In genomic region chr11:23590909-23591308, GRCh38 we compare ENCODE assay signal across 34 cellular contexts.
"Had no signal": no experiment of that assay in that cellular context is flagged by ENCODE, and none has a peak within 500 bp of the region (broad histone marks: within the 10 kb centered on the region; RNA-seq: fewer than 3 reads in every experiment).

No MANE protein-coding gene starts in this region.

- ATAC-seq: activated CD4-positive, CD25-positive, alpha-beta regulatory T cell treated with anti-CD3 and anti-CD28 coated beads, Interleukin-2, amount 50 U/mL, for 24 hours; activated CD8-positive, alpha-beta T cell treated with anti-CD3 and anti-CD28 coated beads for 36 hours; activated naive CD8-positive, alpha-beta T cell treated with anti-CD3 and anti-CD28 coated beads, Interleukin-2, amount 50 U/mL, for 24 hours; body of pancreas; effector memory CD8-positive, alpha-beta T cell; gastrocnemius medialis; heart left ventricle; T-helper 17 cell had no signal

- H3K36me3 Mint-ChIP-seq: activated naive CD4-positive, alpha-beta T cell treated with anti-CD3 and anti-CD28 coated beads, Interleukin-2, amount 50 U/mL, for 24 hours; activated naive CD8-positive, alpha-beta T cell treated with anti-CD3 and anti-CD28 coated beads for 36 hours had no signal

- H3K4me1 ChIP-seq: adrenal gland, body of pancreas, gastrocnemius medialis, heart left ventricle had no signal

- H3K27me3 ChIP-seq: adrenal gland, body of pancreas, esophagus muscularis mucosa, gastrocnemius medialis, heart left ventricle had no signal

- DNase-seq: activated B cell treated with CpG ODN at 0.5 μM for 24 hours; activated CD4-positive, alpha-beta T cell treated with anti-CD3 and anti-CD28 coated beads for 48 hours; activated CD4-positive, alpha-beta T cell treated with anti-CD3 and anti-CD28 coated beads, Interleukin-2, amount 50 U/mL, for 1 hour; activated CD4-positive, alpha-beta T cell treated with anti-CD3 and anti-CD28 coated beads, Interleukin-2, amount 50 U/mL, for 48 hours; activated CD8-positive, alpha-beta memory T cell treated with anti-CD3 and anti-CD28 coated beads for 24 hours; activated CD8-positive, alpha-beta T cell treated with anti-CD3 and anti-CD28 coated beads for 36 hours; activated effector memory CD4-positive, alpha-beta T cell treated with anti-CD3 and anti-CD28 coated beads, Interleukin-2, amount 50 U/mL, for 16 hours; activated naive CD4-positive, alpha-beta T cell treated with anti-CD3 and anti-CD28 coated beads for 36 hours; activated naive CD8-positive, alpha-beta T cell treated with anti-CD3 and anti-CD28 coated beads for 36 hours; activated naive CD8-positive, alpha-beta T cell treated with anti-CD3 and anti-CD28 coated beads, Interleukin-2, amount 50 U/mL, for 24 hours; activated T-cell treated with anti-CD3 and anti-CD28 coated beads, Interleukin-2, amount 50 U/mL, for 1 hour; activated T-cell treated with anti-CD3 and anti-CD28 coated beads, Interleukin-2, amount 50 U/mL, for 48 hours; adrenal gland; aorta; body of pancreas; caudate nucleus; cortex of kidney; dermis blood vessel endothelial cell; effector CD4-positive, alpha-beta T cell; effector memory CD8-positive, alpha-beta T cell; erythroblast; foreskin fibroblast; gastrocnemius medialis; glutamatergic neuron; heart left ventricle; T-helper 17 cell; T1000; WERI-Rb-1 had no signal

- H3K36me3 ChIP-seq: adrenal gland, esophagus muscularis mucosa, gastrocnemius medialis, heart left ventricle, WERI-Rb-1 had no signal

- H3K27me3 Mint-ChIP-seq: activated B cell treated with CpG ODN at 0.5 μM for 24 hours; activated CD8-positive, alpha-beta T cell treated with anti-CD3 and anti-CD28 coated beads for 36 hours; activated naive CD4-positive, alpha-beta T cell treated with anti-CD3 and anti-CD28 coated beads, Interleukin-2, amount 50 U/mL, for 24 hours; activated naive CD8-positive, alpha-beta T cell treated with anti-CD3 and anti-CD28 coated beads for 36 hours; activated naive CD8-positive, alpha-beta T cell treated with anti-CD3 and anti-CD28 coated beads, Interleukin-2, amount 50 U/mL, for 24 hours; effector memory CD8-positive, alpha-beta T cell; T-helper 17 cell had no signal

- H3K4me1 Mint-ChIP-seq: activated B cell treated with CpG ODN at 0.5 μM for 24 hours; activated naive CD4-positive, alpha-beta T cell treated with anti-CD3 and anti-CD28 coated beads, Interleukin-2, amount 50 U/mL, for 24 hours; activated naive CD8-positive, alpha-beta T cell treated with anti-CD3 and anti-CD28 coated beads for 36 hours; activated naive CD8-positive, alpha-beta T cell treated with anti-CD3 and anti-CD28 coated beads, Interleukin-2, amount 50 U/mL, for 24 hours; T-helper 17 cell had no signal

- H3K9me3 Mint-ChIP-seq: activated B cell treated with CpG ODN at 0.5 μM for 24 hours; activated naive CD4-positive, alpha-beta T cell treated with anti-CD3 and anti-CD28 coated beads, Interleukin-2, amount 50 U/mL, for 24 hours; activated T-helper 1 cell treated with anti-CD3 and anti-CD28 coated beads, Interleukin-12 subunit alpha, Interleukin-12 subunit beta, Interleukin-2, Interleukin-4 antibody, amounts not matched to agents 30 ng/mL and 10 ng/mL and 1 ng/mL, durations not matched to agents 14 hours and 24 hours and 36 hours had no signal

- H3K4me3 Mint-ChIP-seq: activated B cell treated with CpG ODN at 0.5 μM for 24 hours; activated CD8-positive, alpha-beta T cell treated with anti-CD3 and anti-CD28 coated beads for 36 hours; activated naive CD4-positive, alpha-beta T cell treated with anti-CD3 and anti-CD28 coated beads for 36 hours; activated naive CD4-positive, alpha-beta T cell treated with anti-CD3 and anti-CD28 coated beads, Interleukin-2, amount 50 U/mL, for 24 hours; activated naive CD8-positive, alpha-beta T cell treated with anti-CD3 and anti-CD28 coated beads for 36 hours; activated naive CD8-positive, alpha-beta T cell treated with anti-CD3 and anti-CD28 coated beads, Interleukin-2, amount 50 U/mL, for 24 hours; activated T-helper 1 cell treated with anti-CD3 and anti-CD28 coated beads, Interleukin-12 subunit alpha, Interleukin-12 subunit beta, Interleukin-2, Interleukin-4 antibody, amounts not matched to agents 30 ng/mL and 10 ng/mL and 1 ng/mL, durations not matched to agents 14 hours and 24 hours and 36 hours; effector memory CD8-positive, alpha-beta T cell; T-helper 17 cell; T-helper 2 cell treated with Interferon-gamma antibody and Interleukin-4, amounts not matched to agents 5 μg/mL and 100 μg/mL, for 36 hours had no signal

- H3K27ac Mint-ChIP-seq: activated B cell treated with CpG ODN at 0.5 μM for 24 hours; activated CD8-positive, alpha-beta T cell treated with anti-CD3 and anti-CD28 coated beads for 36 hours; activated naive CD4-positive, alpha-beta T cell treated with anti-CD3 and anti-CD28 coated beads for 36 hours; activated naive CD4-positive, alpha-beta T cell treated with anti-CD3 and anti-CD28 coated beads, Interleukin-2, amount 50 U/mL, for 24 hours; activated naive CD8-positive, alpha-beta T cell treated with anti-CD3 and anti-CD28 coated beads for 36 hours; activated naive CD8-positive, alpha-beta T cell treated with anti-CD3 and anti-CD28 coated beads, Interleukin-2, amount 50 U/mL, for 24 hours; activated T-helper 1 cell treated with anti-CD3 and anti-CD28 coated beads, Interleukin-12 subunit alpha, Interleukin-12 subunit beta, Interleukin-2, Interleukin-4 antibody, amounts not matched to agents 30 ng/mL and 10 ng/mL and 1 ng/mL, durations not matched to agents 14 hours and 24 hours and 36 hours; activated T-helper 2 cell treated with anti-CD3 and anti-CD28 coated beads, Interferon-gamma antibody, Interleukin-2, Interleukin-4, amounts not matched to agents 10 μg/mL and 5 μg/mL and 100 μg/mL, durations not matched to agents 14 hours and 24 hours and 36 hours; effector memory CD8-positive, alpha-beta T cell; T-helper 17 cell; T-helper 2 cell treated with Interferon-gamma antibody and Interleukin-4, amounts not matched to agents 5 μg/mL and 100 μg/mL, for 36 hours had no signal

- H3K9me3 ChIP-seq: body of pancreas, esophagus muscularis mucosa, gastrocnemius medialis had no signal

- H3K27ac ChIP-seq: adrenal gland, body of pancreas, esophagus muscularis mucosa, gastrocnemius medialis, heart left ventricle, WERI-Rb-1 had no signal

- H3K4me3 ChIP-seq: adrenal gland, body of pancreas, esophagus muscularis mucosa, gastrocnemius medialis, heart left ventricle had no signal
